In the genomic region with DNA sequence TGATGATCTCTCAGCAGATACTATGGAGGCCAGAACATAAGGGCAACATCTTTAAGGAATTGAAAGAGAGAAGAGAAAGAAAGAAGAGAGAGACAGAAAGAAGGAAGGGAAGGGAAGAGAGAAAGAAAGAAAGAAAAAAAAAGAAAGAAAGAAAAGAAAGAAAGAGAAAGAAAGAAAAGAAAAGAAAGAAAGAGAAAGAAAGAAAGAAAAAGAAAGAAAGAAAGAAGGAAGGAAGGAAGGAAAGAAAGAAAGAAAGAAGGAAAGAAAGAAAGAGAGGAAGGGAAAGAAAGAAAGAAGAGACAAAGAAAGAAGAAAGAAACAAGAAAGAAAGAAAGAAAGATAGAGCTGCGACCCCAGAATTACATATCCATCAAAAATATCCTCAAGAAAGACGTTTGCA, we compare ENCODE assay signal across 3 cellular contexts.
A peak's percentile ranks its signal among the peaks of the same experiment; 100 is the strongest.
TF ChIP-seq lines count a peak whose summit lies in the region.

No MANE protein-coding gene starts in this region.

TF ChIP-seq in HEK293, 187 proteins besides CTCF, POLR2A, EP300 and RAD21:
- peak; percentile 64 for TF ChIP-seq ZNF366 (tag by site-specific recombination; conservative IDR thresholded peaks at IDR 0.05)

TF ChIP-seq in K562, 482 proteins besides CTCF, POLR2A, EP300 and RAD21:
- TF ChIP-seq, protein P1, sequence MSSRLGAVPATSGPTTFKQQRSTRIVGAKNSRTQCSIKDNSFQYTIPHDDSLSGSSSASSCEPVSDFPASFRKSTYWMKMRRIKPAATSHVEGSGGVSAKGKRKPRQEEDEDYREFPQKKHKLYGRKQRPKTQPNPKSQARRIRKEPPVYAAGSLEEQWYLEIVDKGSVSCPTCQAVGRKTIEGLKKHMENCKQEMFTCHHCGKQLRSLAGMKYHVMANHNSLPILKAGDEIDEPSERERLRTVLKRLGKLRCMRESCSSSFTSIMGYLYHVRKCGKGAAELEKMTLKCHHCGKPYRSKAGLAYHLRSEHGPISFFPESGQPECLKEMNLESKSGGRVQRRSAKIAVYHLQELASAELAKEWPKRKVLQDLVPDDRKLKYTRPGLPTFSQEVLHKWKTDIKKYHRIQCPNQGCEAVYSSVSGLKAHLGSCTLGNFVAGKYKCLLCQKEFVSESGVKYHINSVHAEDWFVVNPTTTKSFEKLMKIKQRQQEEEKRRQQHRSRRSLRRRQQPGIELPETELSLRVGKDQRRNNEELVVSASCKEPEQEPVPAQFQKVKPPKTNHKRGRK (tag; IDR thresholded peaks at IDR 0.05), result peak; percentile 91

TF ChIP-seq in HepG2, 621 proteins besides CTCF, POLR2A, EP300 and RAD21:
- peak; percentile 23 for TF ChIP-seq SRSF9 (IDR thresholded peaks at IDR 0.05; ENCODE audit: borderline replicate concordance, insufficient read depth, low read depth, low read length, poor library complexity, severe bottlenecking)
